In genomic region chr2:157488877-157489276, GRCh38 we compare ENCODE assay signal across 13 cellular contexts. TPM values are rescaled to one million over a fixed set of nuclear protein-coding genes. Genes with fewer than 3 reads are reported as not detected.
DNase-seq lines count a peak whose midpoint lies in the region; ATAC-seq lines count a peak whose summit lies in the region.
"Had no signal": no experiment of that assay in that cellular context is flagged by ENCODE, and none has a peak within 500 bp of the region (broad histone marks: within the 10 kb centered on the region; RNA-seq: fewer than 3 reads in every experiment).

No MANE protein-coding gene starts in this region.

- no peak overlapping the region for H4K91ac ChIP-seq in mesenchymal stem cell (ENCODE audit: low read length)

- H2BK12ac ChIP-seq in mesenchymal stem cell (ENCODE audit: low read length in 2 of 2): no peak overlapping the region

- DNase-seq in stimulated activated naive CD8-positive, alpha-beta T cell treated with anti-CD3 and anti-CD28 coated beads, Interleukin-15, Interleukin-2, amounts not matched to agents 100 U/mL and 50 U/mL, for 24 hours: no peak
- DNase-seq in activated naive CD8-positive, alpha-beta T cell treated with anti-CD3 and anti-CD28 coated beads, Interleukin-2, amount 10 ng/mL, durations not matched to agents 7 days and 5 days: no peak
- DNase-seq in mesenchymal stem cell: no peak
- DNase-seq in midbrain (lab: John Stamatoyannopoulos, UW): no peak
- DNase-seq in GF-D8 (lab: John Stamatoyannopoulos, UW): no peak
- DNase-seq: C1 segment of cervical spinal cord, caudate nucleus, NCI-H2107 had no signal

- H3K4me3 Mint-ChIP-seq in stimulated activated naive CD8-positive, alpha-beta T cell treated with anti-CD3 and anti-CD28 coated beads, Interleukin-15, Interleukin-2, amounts not matched to agents 100 ng/mL and 50 ng/mL, for 24 hours: no peak overlapping the region
- H3K4me3 Mint-ChIP-seq in activated naive CD8-positive, alpha-beta T cell treated with anti-CD3 and anti-CD28 coated beads, Interleukin-2, amount 10 ng/mL, durations not matched to agents 7 days and 5 days: peak overlapping the region; percentile 65

- H3K9me3 ChIP-seq in mesenchymal stem cell (ENCODE audit: control insufficient read depth, low read length): no peaks in the 10 kb centered on the region
- H3K9me3 ChIP-seq: esophagus muscularis mucosa had no signal

- no peaks in the 10 kb centered on the region for H3K9me3 Mint-ChIP-seq in stimulated activated naive CD8-positive, alpha-beta T cell treated with anti-CD3 and anti-CD28 coated beads, Interleukin-15, Interleukin-2, amounts not matched to agents 100 ng/mL and 50 ng/mL, for 24 hours
- peaks cover 1% of the 10 kb centered on the region for H3K9me3 Mint-ChIP-seq in activated naive CD8-positive, alpha-beta T cell treated with anti-CD3 and anti-CD28 coated beads, Interleukin-2, amount 10 ng/mL, durations not matched to agents 7 days and 5 days

- H2BK15ac ChIP-seq in mesenchymal stem cell (ENCODE audit: low read depth, poor library complexity, severe bottlenecking): no peak overlapping the region

- H3K4me1 Mint-ChIP-seq in stimulated activated naive CD8-positive, alpha-beta T cell treated with anti-CD3 and anti-CD28 coated beads, Interleukin-15, Interleukin-2, amounts not matched to agents 100 ng/mL and 50 ng/mL, for 24 hours (ENCODE audit: low read depth): peaks cover 96% of the 10 kb centered on the region
- H3K4me1 Mint-ChIP-seq in activated naive CD8-positive, alpha-beta T cell treated with anti-CD3 and anti-CD28 coated beads, Interleukin-2, amount 10 ng/mL, durations not matched to agents 7 days and 5 days: peaks cover 65% of the 10 kb centered on the region

- H3K36me3 ChIP-seq in mesenchymal stem cell (ENCODE audit: control insufficient read depth in 1 of 2, insufficient read depth in 2 of 2, low read depth in 1 of 2, low read length in 2 of 2): no peaks in the 10 kb centered on the region
- H3K36me3 ChIP-seq: esophagus muscularis mucosa had no signal

- WGBS in mesenchymal stem cell: 88% methylated on average over 2 of the region's 3 CpGs

- no peak overlapping the region for H2AK5ac ChIP-seq in mesenchymal stem cell (ENCODE audit: low read length, severe bottlenecking)

- H2BK5ac ChIP-seq in mesenchymal stem cell (ENCODE audit: low read depth, low read length, poor library complexity, severe bottlenecking): no peak overlapping the region

- no peak overlapping the region for H3K23ac ChIP-seq in mesenchymal stem cell (ENCODE audit: low read length in 2 of 2)

- no peaks in the 10 kb centered on the region for H3K36me3 Mint-ChIP-seq in stimulated activated naive CD8-positive, alpha-beta T cell treated with anti-CD3 and anti-CD28 coated beads, Interleukin-15, Interleukin-2, amounts not matched to agents 100 ng/mL and 50 ng/mL, for 24 hours (ENCODE audit: low read depth)
- peaks cover 9% of the 10 kb centered on the region for H3K36me3 Mint-ChIP-seq in activated naive CD8-positive, alpha-beta T cell treated with anti-CD3 and anti-CD28 coated beads, Interleukin-2, amount 10 ng/mL, durations not matched to agents 7 days and 5 days

- peak overlapping the region; percentile 51 for H3K4me2 ChIP-seq in mesenchymal stem cell (ENCODE audit: low read length, poor library complexity, severe bottlenecking)

- H3K27ac ChIP-seq in mesenchymal stem cell (ENCODE audit: low read length, poor library complexity, severe bottlenecking): peak overlapping the region; percentile 69
- H3K27ac ChIP-seq: esophagus muscularis mucosa had no signal

- H3K4me3 ChIP-seq in mesenchymal stem cell (ENCODE audit: insufficient read depth in 1 of 2, low read depth in 1 of 2, low read length in 2 of 2): peak overlapping the region in 1 of 2 experiments; percentile 34
- H3K4me3 ChIP-seq: esophagus muscularis mucosa had no signal

- H2AFZ ChIP-seq in mesenchymal stem cell (ENCODE audit: low read depth, low read length): no peak overlapping the region

- H3K79me1 ChIP-seq in mesenchymal stem cell (replicated peaks; ENCODE audit: low read length, poor library complexity, severe bottlenecking): no peaks in the 10 kb centered on the region

- H4K8ac ChIP-seq in mesenchymal stem cell (ENCODE audit: low read length): no peak overlapping the region

- no peaks in the 10 kb centered on the region for H3K27me3 ChIP-seq in mesenchymal stem cell (ENCODE audit: control insufficient read depth in 1 of 2, insufficient read depth in 1 of 2, low read length in 2 of 2)

- no peak overlapping the region for H3K9ac ChIP-seq in mesenchymal stem cell (ENCODE audit: low read length)

- H3K27ac Mint-ChIP-seq in stimulated activated naive CD8-positive, alpha-beta T cell treated with anti-CD3 and anti-CD28 coated beads, Interleukin-15, Interleukin-2, amounts not matched to agents 100 ng/mL and 50 ng/mL, for 24 hours: peak overlapping the region; percentile 46
- H3K27ac Mint-ChIP-seq in activated naive CD8-positive, alpha-beta T cell treated with anti-CD3 and anti-CD28 coated beads, Interleukin-2, amount 10 ng/mL, durations not matched to agents 7 days and 5 days: peak overlapping the region; percentile 46

- H3K27me3 Mint-ChIP-seq in stimulated activated naive CD8-positive, alpha-beta T cell treated with anti-CD3 and anti-CD28 coated beads, Interleukin-15, Interleukin-2, amounts not matched to agents 100 ng/mL and 50 ng/mL, for 24 hours: no peaks in the 10 kb centered on the region
- no peaks in the 10 kb centered on the region for H3K27me3 Mint-ChIP-seq in activated naive CD8-positive, alpha-beta T cell treated with anti-CD3 and anti-CD28 coated beads, Interleukin-2, amount 10 ng/mL, durations not matched to agents 7 days and 5 days

- POLR2A ChIA-PET in activated naive CD8-positive, alpha-beta T cell treated with anti-CD3 and anti-CD28 coated beads, Interleukin-2, amount 10 ng/mL, durations not matched to agents 7 days and 5 days (lab: Charles Lee): interaction anchor here (0.9 to 3.3 kb wide), 6 partner anchors 9 to 82 kb away, joined by 3 to 19 read pairs (median 4); partner anchors contain the start of gene CYTIP

- no peak overlapping the region for H3K4ac ChIP-seq in mesenchymal stem cell (ENCODE audit: low read depth in 1 of 2, low read length in 2 of 2)

- H3K4me1 ChIP-seq in mesenchymal stem cell (ENCODE audit: control insufficient read depth, insufficient read depth, low read depth, low read length): peaks cover 5% of the 10 kb centered on the region
- H3K4me1 ChIP-seq: esophagus muscularis mucosa had no signal

- H3K18ac ChIP-seq in mesenchymal stem cell (ENCODE audit: low read depth in 1 of 2, low read length in 2 of 2): peak overlapping the region in 1 of 2 experiments; percentile 50

- ATAC-seq in stimulated activated naive CD8-positive, alpha-beta T cell treated with anti-CD3 and anti-CD28 coated beads, Interleukin-15, Interleukin-2, amounts not matched to agents 100 U/mL and 50 U/mL, for 24 hours: no peak
- ATAC-seq in activated naive CD8-positive, alpha-beta T cell treated with anti-CD3 and anti-CD28 coated beads, Interleukin-2, amount 10 ng/mL, durations not matched to agents 7 days and 5 days (ENCODE audit: low read depth): no peak
- ATAC-seq in HG03460 (IDR thresholded peaks at IDR 0.05; ENCODE audit: unreplicated experiment) (no peak), esophagus mucosa (no peak)
- ATAC-seq: Panc1 had no signal

- no peak overlapping the region for H3K14ac ChIP-seq in mesenchymal stem cell (ENCODE audit: low read length in 2 of 2)

- no peak overlapping the region for H2BK120ac ChIP-seq in mesenchymal stem cell (ENCODE audit: low read depth, low read length)

RNA-seq across cellular contexts. Expression of gene CYTIP, which starts 45.0 kb away (rescaled TPM):
- total RNA-seq in activated naive CD8-positive, alpha-beta T cell treated with anti-CD3 and anti-CD28 coated beads, Interleukin-2, amount 10 ng/mL, durations not matched to agents 7 days and 5 days: 100 to 1,000 TPM; 233 to 238 TPM
- 0.36 TPM for polyA plus RNA-seq in mesenchymal stem cell (2013, experiment 1 of 2)
- polyA plus RNA-seq in mesenchymal stem cell (2013, experiment 2 of 2): 0.32 TPM
- total RNA-seq in esophagus mucosa: 1.3 TPM

Comparison
In these comparisons a context has a peak if more than half of its experiments do, and no peak if none do; other contexts are left out.
1. RNA of gene CYTIP, which starts 45.0 kb away (total RNA-seq): 233 to 238 TPM in activated naive CD8-positive, alpha-beta T cell treated with anti-CD3 and anti-CD28 coated beads, Interleukin-2, amount 10 ng/mL, durations not matched to agents 7 days and 5 days; 1.3 TPM in esophagus mucosa (single experiment); every median in the first group is over 100 times any median in the second.